Comparison of ENCODE assay signal across 1 cellular context in the genomic region with DNA sequence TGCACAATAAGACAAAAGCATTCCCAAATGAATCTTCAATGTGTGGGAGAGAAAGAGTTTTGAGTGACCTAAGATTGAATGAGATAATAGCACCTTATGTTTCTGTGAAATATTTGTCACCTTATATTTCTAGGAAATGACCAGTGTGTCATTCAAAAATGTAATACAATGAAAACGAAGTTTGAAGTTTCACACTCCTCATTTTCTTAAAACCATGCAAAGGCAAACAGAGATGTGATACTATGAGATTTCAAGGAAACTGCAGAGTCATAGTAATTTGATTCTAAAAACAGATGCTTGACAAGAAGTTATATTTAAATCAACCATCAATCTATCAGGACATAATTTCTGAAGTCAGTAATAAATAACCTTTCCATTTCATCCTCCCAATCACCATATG.
TF ChIP-seq lines count a peak whose summit lies in the region.

No MANE protein-coding gene starts in this region.

TF ChIP-seq in IMR-90, 13 proteins besides CTCF, POLR2A, EP300 and RAD21:
- no peak for TF ChIP-seq SMC3 (IDR thresholded peaks at IDR 0.05; ENCODE audit: low read depth, low read length)
- TF ChIP-seq NFE2L2 (IDR thresholded peaks at IDR 0.05; ENCODE audit: low read depth, low read length): peak; percentile 53
- no peak for TF ChIP-seq BHLHE40 (IDR thresholded peaks at IDR 0.05; ENCODE audit: low read depth, low read length)
- no peak for TF ChIP-seq MAZ (IDR thresholded peaks at IDR 0.05; ENCODE audit: borderline replicate concordance, low read depth, low read length)
- TF ChIP-seq, protein P1, sequence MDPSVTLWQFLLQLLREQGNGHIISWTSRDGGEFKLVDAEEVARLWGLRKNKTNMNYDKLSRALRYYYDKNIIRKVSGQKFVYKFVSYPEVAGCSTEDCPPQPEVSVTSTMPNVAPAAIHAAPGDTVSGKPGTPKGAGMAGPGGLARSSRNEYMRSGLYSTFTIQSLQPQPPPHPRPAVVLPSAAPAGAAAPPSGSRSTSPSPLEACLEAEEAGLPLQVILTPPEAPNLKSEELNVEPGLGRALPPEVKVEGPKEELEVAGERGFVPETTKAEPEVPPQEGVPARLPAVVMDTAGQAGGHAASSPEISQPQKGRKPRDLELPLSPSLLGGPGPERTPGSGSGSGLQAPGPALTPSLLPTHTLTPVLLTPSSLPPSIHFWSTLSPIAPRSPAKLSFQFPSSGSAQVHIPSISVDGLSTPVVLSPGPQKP (IDR thresholded peaks at IDR 0.05; ENCODE audit: borderline replicate concordance, low read depth, low read length): no peak
- no peak for TF ChIP-seq FOS (IDR thresholded peaks at IDR 0.05; ENCODE audit: low read depth, low read length)
- TF ChIP-seq MAFK (IDR thresholded peaks at IDR 0.05; ENCODE audit: low read depth, low read length): no peak
- no peak for TF ChIP-seq RCOR1 (IDR thresholded peaks at IDR 0.05; ENCODE audit: insufficient replicate concordance, low read length)
TF ChIP-seq in IMR-90: peak in this region for 1.
